In genomic region chr13:32669030-32669646, GRCh38 we compare ENCODE assay signal across 8 cellular contexts.
DNase-seq lines count a peak whose midpoint lies in the region; ATAC-seq, FAIRE-seq and TF ChIP-seq lines count a peak whose summit lies in the region.

No MANE protein-coding gene starts in this region.

- no peaks in the 10 kb centered on the region for H3K9me3 Mint-ChIP-seq in memory B cell
- no peaks in the 10 kb centered on the region for H3K9me3 Mint-ChIP-seq in stimulated activated effector memory CD8-positive, alpha-beta T cell treated with anti-CD3 and anti-CD28 coated beads, Interleukin-12 subunit alpha, Interleukin-12 subunit beta, amount 100 ng/mL, for 72 hours

- peak; percentile 48 for ATAC-seq in memory B cell (ENCODE audit: low read depth)
- ATAC-seq in stimulated activated effector memory CD8-positive, alpha-beta T cell treated with anti-CD3 and anti-CD28 coated beads, Interleukin-12 subunit alpha, Interleukin-12 subunit beta, amount 100 ng/mL, for 72 hours = no peak
- no peak for ATAC-seq in GM18505 (IDR thresholded peaks at IDR 0.05; ENCODE audit: unreplicated experiment)
- no peak for ATAC-seq in GM21576 (IDR thresholded peaks at IDR 0.05; ENCODE audit: unreplicated experiment)

- H3K4me1 Mint-ChIP-seq in memory B cell = no peaks in the 10 kb centered on the region
- H3K4me1 Mint-ChIP-seq in stimulated activated effector memory CD8-positive, alpha-beta T cell treated with anti-CD3 and anti-CD28 coated beads, Interleukin-12 subunit alpha, Interleukin-12 subunit beta, amount 100 ng/mL, for 72 hours = no peaks in the 10 kb centered on the region

- no peaks in the 10 kb centered on the region for H3K27me3 Mint-ChIP-seq in memory B cell

- no peak overlapping the region for H3K4me3 Mint-ChIP-seq in memory B cell
- H3K4me3 Mint-ChIP-seq in stimulated activated effector memory CD8-positive, alpha-beta T cell treated with anti-CD3 and anti-CD28 coated beads, Interleukin-12 subunit alpha, Interleukin-12 subunit beta, amount 100 ng/mL, for 72 hours = no peak overlapping the region

- no peak overlapping the region for H3K27ac Mint-ChIP-seq in memory B cell
- H3K27ac Mint-ChIP-seq in stimulated activated effector memory CD8-positive, alpha-beta T cell treated with anti-CD3 and anti-CD28 coated beads, Interleukin-12 subunit alpha, Interleukin-12 subunit beta, amount 100 ng/mL, for 72 hours = no peak overlapping the region

- no peak for DNase-seq in D721Med (ENCODE audit: insufficient read length, low spot score)
- DNase-seq in HCEC 1CT = peak; percentile 56
- peak; percentile 75 for DNase-seq in NCI-H748 (lab: John Stamatoyannopoulos, UW; ENCODE audit: unreplicated experiment)
- DNase-seq in central memory CD4-positive, alpha-beta T cell = peak; percentile 30
- peak in 1 of 2 donors; percentile 29 for DNase-seq in memory B cell (ENCODE audit: low spot score in 2 of 2)
- no peak for DNase-seq in stimulated activated effector memory CD8-positive, alpha-beta T cell treated with anti-CD3 and anti-CD28 coated beads, Interleukin-12 subunit alpha, Interleukin-12 subunit beta, amount 100 ng/mL, for 72 hours (ENCODE audit: low spot score in 2 of 2)

- H3K36me3 Mint-ChIP-seq in memory B cell = peaks cover 10% of the 10 kb centered on the region
- peaks cover 79% of the 10 kb centered on the region for H3K36me3 Mint-ChIP-seq in stimulated activated effector memory CD8-positive, alpha-beta T cell treated with anti-CD3 and anti-CD28 coated beads, Interleukin-12 subunit alpha, Interleukin-12 subunit beta, amount 100 ng/mL, for 72 hours

- FAIRE-seq in D721Med (lab: Jason Lieb, UNC) = no peak

- peak; percentile 63 for TF ChIP-seq CTCF in D721Med (IDR thresholded peaks at IDR 0.05; ENCODE audit: insufficient read depth, missing control alignments)

- no peak for TF ChIP-seq POLR2A in GM18505 (IDR thresholded peaks at IDR 0.05; ENCODE audit: borderline replicate concordance, extremely low read depth, insufficient read depth, insufficient read length)

Comparison
In these comparisons a context has a peak if more than half of its experiments do, and no peak if none do; other contexts are left out.
1. DNase-seq: peak in HCEC 1CT (single experiment), NCI-H748 (single experiment) and central memory CD4-positive, alpha-beta T cell (single experiment); none in D721Med (single experiment) and stimulated activated effector memory CD8-positive, alpha-beta T cell treated with anti-CD3 and anti-CD28 coated beads, Interleukin-12 subunit alpha, Interleukin-12 subunit beta, amount 100 ng/mL, for 72 hours (0 of 2).